In the genomic region with DNA sequence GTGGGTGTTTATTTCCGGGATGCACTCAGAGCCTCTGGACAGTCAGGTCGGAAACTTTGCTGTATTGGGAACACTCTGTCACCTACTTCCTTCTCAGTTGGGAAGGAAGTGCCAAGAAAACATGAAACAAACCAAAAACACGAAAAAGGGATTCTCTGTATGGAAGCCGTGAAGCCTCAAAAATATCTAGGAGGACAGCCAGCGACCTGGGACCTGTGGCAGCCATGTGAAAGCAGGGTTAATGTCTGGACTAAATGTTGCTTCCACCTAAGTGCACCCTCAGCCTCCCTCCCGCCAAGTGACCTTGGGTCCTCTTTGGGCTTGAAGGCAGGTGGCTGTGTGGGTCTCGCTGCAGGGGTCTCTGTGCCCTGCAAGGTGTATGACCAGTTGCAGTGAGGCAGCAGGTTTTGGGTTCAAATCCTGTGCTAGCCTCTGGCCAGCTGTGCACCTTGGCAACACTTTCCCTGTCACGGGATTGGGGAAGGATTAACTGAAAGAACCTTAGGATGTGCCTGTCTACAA, we compare ENCODE assay signal across 8 cellular contexts. TPM values are rescaled to one million over a fixed set of nuclear protein-coding genes. Genes with fewer than 3 reads are reported as not detected.
DNase-seq lines count a peak whose midpoint lies in the region; ATAC-seq and TF ChIP-seq lines count a peak whose summit lies in the region.

No MANE protein-coding gene starts in this region.

- H3K27me3 Mint-ChIP-seq in CD8-positive, alpha-beta T cell (ENCODE audit: low read depth), result no peaks in the 10 kb centered on the region
- no peaks in the 10 kb centered on the region for H3K27me3 Mint-ChIP-seq in nephron (ENCODE audit: low read depth)

- peak overlapping the region; percentile 87 for H3K4me3 Mint-ChIP-seq in CD8-positive, alpha-beta T cell
- H3K4me3 Mint-ChIP-seq in nephron, result peak overlapping the region; percentile 87 to 93 (median 91)

- H3K4me1 ChIP-seq in CD8-positive, alpha-beta T cell (ENCODE audit: insufficient read depth, low read length), result peaks cover 10% of the 10 kb centered on the region
- H3K4me1 ChIP-seq in effector memory CD4-positive, alpha-beta T cell (ENCODE audit: control insufficient read depth, insufficient read depth, low read length, poor library complexity, severe bottlenecking), result peaks cover 7% of the 10 kb centered on the region

- CTCF ChIA-PET in CD8-positive, alpha-beta T cell (lab: Charles Lee), result no interaction called here

- H3K4me3 ChIP-seq in CD8-positive, alpha-beta T cell (ENCODE audit: low read depth, low read length), result peak overlapping the region; percentile 87
- peak overlapping the region; percentile 94 for H3K4me3 ChIP-seq in effector memory CD4-positive, alpha-beta T cell (ENCODE audit: insufficient read depth, low read depth, low read length, poor library complexity, severe bottlenecking)

- H3K9me3 ChIP-seq in CD8-positive, alpha-beta T cell (ENCODE audit: low read length), result no peaks in the 10 kb centered on the region
- H3K9me3 ChIP-seq in effector memory CD4-positive, alpha-beta T cell (ENCODE audit: control insufficient read depth, low read length), result no peaks in the 10 kb centered on the region

- intact Hi-C loops in CD8-positive, alpha-beta T cell (cut with DNase I, micrococcal nuclease), result loop anchor here (2.0 to 10.0 kb wide), 5 partner anchors 41 to 80 kb away; partner anchors contain the start of genes ADISSP (in 1 of the 2), CDC25B (in 1 of the 2), CENPB (in 1 of the 2) and PANK2 (in 1 of the 2)

- DNase-seq in CD8-positive, alpha-beta T cell, result no peak
- peak; percentile 25 for DNase-seq in NAMALWA (ENCODE audit: low spot score)
- DNase-seq in effector memory CD4-positive, alpha-beta T cell, result no peak
- DNase-seq in NCI-H748 (lab: John Stamatoyannopoulos, UW; ENCODE audit: unreplicated experiment), result no peak
- DNase-seq in globus pallidus (ENCODE audit: low spot score), result no peak

- H3K36me3 Mint-ChIP-seq in CD8-positive, alpha-beta T cell, result peaks cover 8% of the 10 kb centered on the region
- peaks cover 4% of the 10 kb centered on the region for H3K36me3 Mint-ChIP-seq in nephron (ENCODE audit: low read depth)

- peak overlapping the region; percentile 82 for H3K27ac Mint-ChIP-seq in CD8-positive, alpha-beta T cell
- H3K27ac Mint-ChIP-seq in nephron, result peak overlapping the region; percentile 53 to 88 (median 81)

- no peaks in the 10 kb centered on the region for H3K9me3 Mint-ChIP-seq in CD8-positive, alpha-beta T cell
- H3K9me3 Mint-ChIP-seq in nephron, result no peaks in the 10 kb centered on the region

- H3K4me1 Mint-ChIP-seq in CD8-positive, alpha-beta T cell (ENCODE audit: low read depth), result peaks cover 35% of the 10 kb centered on the region
- H3K4me1 Mint-ChIP-seq in nephron, result peaks cover 13% of the 10 kb centered on the region

- H3K27me3 ChIP-seq in CD8-positive, alpha-beta T cell (ENCODE audit: insufficient read depth, low read length), result no peaks in the 10 kb centered on the region
- H3K27me3 ChIP-seq in effector memory CD4-positive, alpha-beta T cell (replicated peaks; ENCODE audit: control insufficient read depth, insufficient read depth, low read length, poor library complexity, severe bottlenecking), result no peaks in the 10 kb centered on the region

- TF ChIP-seq CTCF in CD8-positive, alpha-beta T cell (IDR thresholded peaks at IDR 0.05), result no peak
- no peak for TF ChIP-seq CTCF in nephron (IDR thresholded peaks at IDR 0.05; ENCODE audit: unreplicated experiment in 3 of 3)

- ATAC-seq in CD8-positive, alpha-beta T cell, result no peak
- ATAC-seq in HG03378 (IDR thresholded peaks at IDR 0.05; ENCODE audit: unreplicated experiment) (no peak), GM19023 (IDR thresholded peaks at IDR 0.05; ENCODE audit: unreplicated experiment) (no peak)

- no peaks in the 10 kb centered on the region for H3K36me3 ChIP-seq in CD8-positive, alpha-beta T cell (ENCODE audit: insufficient read depth, low read length)
- no peaks in the 10 kb centered on the region for H3K36me3 ChIP-seq in effector memory CD4-positive, alpha-beta T cell (ENCODE audit: control insufficient read depth, insufficient read depth, low read length)

- POLR2A ChIA-PET in CD8-positive, alpha-beta T cell (lab: Charles Lee), result interaction anchor here (1.0 kb wide), 1 partner anchor 80 kb away, joined by 3 read pairs; the partner anchor contains the start of gene ADISSP

- H3K27ac ChIP-seq in CD8-positive, alpha-beta T cell (ENCODE audit: low read depth, low read length), result peak overlapping the region; percentile 60
- H3K27ac ChIP-seq in effector memory CD4-positive, alpha-beta T cell (ENCODE audit: insufficient read depth, low read length, poor library complexity, severe bottlenecking), result peak overlapping the region; percentile 78

RNA-seq across cellular contexts. Expression of gene MAVS, which starts 0.8 kb away (rescaled TPM):
- total RNA-seq in CD8-positive, alpha-beta T cell, result 10 to 100 TPM in 1 of 2 experiments, 1 to 10 TPM in 1; 10.0 to 10.5 TPM

RNA-seq across cellular contexts. Expression of gene AP5S1, which starts 27.1 kb away (rescaled TPM):
- total RNA-seq in CD8-positive, alpha-beta T cell, result 1 to 10 TPM; 5.2 to 6.3 TPM

RNA-seq across cellular contexts. Expression of gene PANK2, which starts 41.7 kb away (rescaled TPM):
- 10 to 100 TPM; 44.2 to 53.5 TPM for total RNA-seq in CD8-positive, alpha-beta T cell

RNA-seq across cellular contexts. Expression of gene CDC25B, which starts 51.4 kb away (rescaled TPM):
- 100 to 1,000 TPM; 135 to 140 TPM for total RNA-seq in CD8-positive, alpha-beta T cell
